Comparison of ENCODE assay signal across 1 cellular context in genomic region chr18:76495435-76496199, GRCh38.
TF ChIP-seq lines count a peak whose summit lies in the region.

No MANE protein-coding gene starts in this region.

TF ChIP-seq in HEK293, 187 proteins besides CTCF, POLR2A, EP300 and RAD21 (continued from another document and continues in another):
- TF ChIP-seq ZNF280D (tag by site-specific recombination; IDR thresholded peaks at IDR 0.05) (no peak), ZNF600 (tag by site-specific recombination; IDR thresholded peaks at IDR 0.05) (peak; percentile 68), SETDB1 (IDR thresholded peaks at IDR 0.05; ENCODE audit: insufficient read length, low read length) (no peak), ZNF26 (tag by site-specific recombination; IDR thresholded peaks at IDR 0.05) (no peak), PBX3 (CRISPR knock-in tag; IDR thresholded peaks at IDR 0.05) (no peak), ZNF133 (tag by site-specific recombination; IDR thresholded peaks at IDR 0.05) (no peak), EGR2 (tag by site-specific recombination; IDR thresholded peaks at IDR 0.05; ENCODE audit: low read depth) (no peak), ZNF830 (tag by site-specific recombination; IDR thresholded peaks at IDR 0.05; ENCODE audit: low read depth) (no peak), GLI4 (tag by site-specific recombination; IDR thresholded peaks at IDR 0.05) (no peak), ZNF398 (tag by site-specific recombination; IDR thresholded peaks at IDR 0.05) (no peak), ZNF449 (tag by site-specific recombination; IDR thresholded peaks at IDR 0.05) (no peak), ZNF626 (tag by site-specific recombination; IDR thresholded peaks at IDR 0.05) (no peak), OVOL3 (tag by site-specific recombination; IDR thresholded peaks at IDR 0.05) (no peak), PRDM1 (tag by site-specific recombination; IDR thresholded peaks at IDR 0.05) (no peak), PRDM2 (tag by site-specific recombination; IDR thresholded peaks at IDR 0.05; ENCODE audit: borderline replicate concordance) (no peak), ZNF146 (tag by site-specific recombination; IDR thresholded peaks at IDR 0.05) (no peak), ZNF521 (tag by site-specific recombination; IDR thresholded peaks at IDR 0.05) (no peak), ZNF16 (tag by site-specific recombination; IDR thresholded peaks at IDR 0.05; ENCODE audit: low read depth) (no peak), ZSCAN30 (tag by site-specific recombination; IDR thresholded peaks at IDR 0.05) (no peak; the same call in 1 of the 2 replicates), GLIS1 (tag by site-specific recombination; IDR thresholded peaks at IDR 0.05) (no peak), ATF2 (tag by site-specific recombination; IDR thresholded peaks at IDR 0.05; ENCODE audit: low read depth) (no peak), ZBTB10 (tag by site-specific recombination; IDR thresholded peaks at IDR 0.05) (peak; percentile 82), HOXD13 (CRISPR knock-in tag; IDR thresholded peaks at IDR 0.05; ENCODE audit: borderline replicate concordance) (no peak), ZNF560 (tag by site-specific recombination; IDR thresholded peaks at IDR 0.05; ENCODE audit: borderline replicate concordance) (no peak), ZNF362 (tag by site-specific recombination; IDR thresholded peaks at IDR 0.05) (no peak), ZNF404 (tag by site-specific recombination; IDR thresholded peaks at IDR 0.05) (no peak), ZNF221 (tag by site-specific recombination; IDR thresholded peaks at IDR 0.05; ENCODE audit: borderline replicate concordance) (no peak), ZNF324 (tag by site-specific recombination; IDR thresholded peaks at IDR 0.05) (no peak), ZNF211 (tag by site-specific recombination; IDR thresholded peaks at IDR 0.05; ENCODE audit: low read depth) (no peak), ZNF473 (tag by site-specific recombination; IDR thresholded peaks at IDR 0.05) (no peak), GLIS2 (tag by site-specific recombination; IDR thresholded peaks at IDR 0.05) (peak; percentile 81), ZNF558 (tag by site-specific recombination; IDR thresholded peaks at IDR 0.05) (no peak), ZNF18 (tag by site-specific recombination; IDR thresholded peaks at IDR 0.05) (no peak), KLF1 (tag by site-specific recombination; IDR thresholded peaks at IDR 0.05) (no peak)
